25 cellular contexts compared by ENCODE assay signal in the genomic region with DNA sequence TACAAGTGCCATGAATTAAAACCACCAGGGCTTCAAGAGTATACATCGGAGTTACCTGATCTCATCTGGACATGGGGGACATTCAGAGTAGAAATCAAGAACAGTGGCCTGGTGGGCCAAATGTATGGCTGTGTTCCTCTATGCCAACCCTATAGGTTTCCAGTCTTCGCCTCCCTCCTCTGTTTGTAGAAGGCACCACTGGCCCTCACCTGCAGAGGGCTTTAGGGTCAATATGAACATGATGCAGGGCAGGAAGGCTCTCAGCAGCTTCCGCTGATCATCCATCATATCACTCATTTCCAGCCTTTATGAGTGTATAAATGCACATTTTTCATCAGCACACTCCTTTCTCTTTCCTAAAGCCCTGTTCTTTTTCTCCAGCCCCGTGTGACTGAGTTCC.
DNase-seq lines count a peak whose midpoint lies in the region; ATAC-seq, FAIRE-seq and TF ChIP-seq lines count a peak whose summit lies in the region.
"Had no signal": no experiment of that assay in that cellular context is flagged by ENCODE, and none has a peak within 500 bp of the region (broad histone marks: within the 10 kb centered on the region; RNA-seq: fewer than 3 reads in every experiment).

No MANE protein-coding gene starts in this region.

- ATAC-seq in HepG2 (peak; percentile 92), right lobe of liver (no peak), HG03135 (IDR thresholded peaks at IDR 0.05; ENCODE audit: unreplicated experiment) (no peak), HG03460 (IDR thresholded peaks at IDR 0.05; ENCODE audit: unreplicated experiment) (no peak)
- ATAC-seq: HCT116, K562 had no signal

- H3K27me3 ChIP-seq in HepG2 (ENCODE audit: control insufficient read depth in 1 of 2, insufficient read depth in 2 of 2, low read length in 2 of 2) (peaks cover 0 to 3% of the 10 kb centered on the region in 2 experiments; a peak in 1 of 5 replicates), right lobe of liver (no peaks in the 10 kb centered on the region), endodermal cell (ENCODE audit: control insufficient read depth, insufficient read depth, low read length, poor library complexity, severe bottlenecking) (no peaks in the 10 kb centered on the region)
- H3K27me3 ChIP-seq: BE2C had no signal

- POLR2A ChIA-PET in HepG2 (lab: Yijun Ruan, JAX) = no interaction called here

- intact Hi-C loops in HepG2 (cut with micrococcal nuclease; ENCODE audit: unreplicated experiment) = no loop called here
- intact Hi-C loops in right lobe of liver (cut with DNase I) = no loop called here

- no peaks in the 10 kb centered on the region for H3K79me2 ChIP-seq in HepG2 (ENCODE audit: insufficient read depth, low read length)

- no peak overlapping the region for H2AFZ ChIP-seq in HepG2 (ENCODE audit: low read length)
- H2AFZ ChIP-seq: PC-9 had no signal

- 26% methylated on average over 4 of the region's 4 CpGs for WGBS in HepG2 (ENCODE audit: low lambda C conversion rate)
- WGBS in right lobe of liver (ENCODE audit: insufficient coverage, low coverage, low lambda C conversion rate, missing lambda C conversion rate) = 46% methylated on average over 3 of the region's 4 CpGs
- 92 to 100% methylated on average over 3 to 4 of the region's 4 CpGs for WGBS in endodermal cell (ENCODE audit: insufficient coverage in 1 of 2, insufficient read length in 1 of 2), 2 experiments

- H3K4me2 ChIP-seq in HepG2 (ENCODE audit: low read depth, low read length) = no peak overlapping the region
- H3K4me2 ChIP-seq: PC-9 had no signal

- H3K9me3 ChIP-seq in HepG2 (ENCODE audit: low read length) = no peaks in the 10 kb centered on the region
- H3K9me3 ChIP-seq in right lobe of liver = no peaks in the 10 kb centered on the region
- peaks cover 7% of the 10 kb centered on the region for H3K9me3 ChIP-seq in endodermal cell (ENCODE audit: control insufficient read depth, low read length)
- H3K9me3 ChIP-seq: BE2C had no signal

- H3K27ac ChIP-seq in HepG2 (ENCODE audit: extremely low read length, insufficient read depth, low read length) = no peak overlapping the region
- no peak overlapping the region for H3K27ac ChIP-seq in right lobe of liver
- no peak overlapping the region for H3K27ac ChIP-seq in endodermal cell (ENCODE audit: low read depth, low read length)
- H3K27ac ChIP-seq: PC-9, SK-N-MC had no signal

- BruUV-seq in HepG2 (replicated peaks; lab: Mats Ljungman, UMichigan) = no TSS peak

- in situ Hi-C loops in HepG2 (cut with HindIII; ENCODE audit: extremely low pct_ligation_motif_present, low pct_unique_long_range_greater_than_20kb) = no loop called here

- TF ChIP-seq RAD21 in HepG2 (CRISPR knock-in tag; IDR thresholded peaks at IDR 0.05) = no peak

- peaks cover 2% of the 10 kb centered on the region for H3K9me3 Mint-ChIP-seq in endodermal cell

- no peak for TF ChIP-seq POLR2A in HepG2 (IDR thresholded peaks at IDR 0.05; ENCODE audit: insufficient read depth in 1 of 2, low read depth in 2 of 2, low read length in 2 of 2)
- no peak for TF ChIP-seq POLR2A in right lobe of liver (IDR thresholded peaks at IDR 0.05)

- no peaks in the 10 kb centered on the region for H3K27me3 Mint-ChIP-seq in endodermal cell (ENCODE audit: insufficient read depth)
- H3K27me3 Mint-ChIP-seq: CD4-positive, CD25-positive, alpha-beta regulatory T cell had no signal

- H3K36me3 Mint-ChIP-seq in endodermal cell (ENCODE audit: low read depth) = no peaks in the 10 kb centered on the region
- H3K36me3 Mint-ChIP-seq: CD4-positive, CD25-positive, alpha-beta regulatory T cell had no signal

- 0 out of 2 replicates have a peak, but pooled peaks have one; percentile 17 for TF ChIP-seq CTCF in HepG2 (CRISPR knock-in tag; IDR thresholded peaks at IDR 0.05)
- no peak for TF ChIP-seq CTCF in right lobe of liver (IDR thresholded peaks at IDR 0.05)
- TF ChIP-seq CTCF in endodermal cell (conservative IDR thresholded peaks at IDR 0.05) = peak; percentile 76

- TF ChIP-seq EP300 in HepG2 (IDR thresholded peaks at IDR 0.05; ENCODE audit: low read depth in 2 of 2, low read length in 2 of 2) (no peak), HepG2 (CRISPR knock-in tag; IDR thresholded peaks at IDR 0.05; ENCODE audit: borderline replicate concordance) (no peak)

- peak; percentile 4 for DNase-seq in HepG2 (ENCODE audit: low spot score)
- DNase-seq in right lobe of liver = no peak
- peak; percentile 7 for DNase-seq in HuH-7 (ENCODE audit: low spot score)
- peak; percentile 70 for DNase-seq in endodermal cell
- DNase-seq in midbrain (lab: John Stamatoyannopoulos, UW) = no peak
- no peak for DNase-seq in NCI-H1417 (lab: John Stamatoyannopoulos, UW)
- DNase-seq: BE2C; CD4-positive, CD25-positive, alpha-beta regulatory T cell; COR-L47; DMS 273 treated with DMSO at 0.1 percent for 48 hours; MM.1S; NCI-H1048; NCI-H1436; NCI-H1930; NCI-H446; NCI-H526; PC-9; RPMI8226; SHP77 had no signal

- H3K4me1 Mint-ChIP-seq in endodermal cell = no peaks in the 10 kb centered on the region
- H3K4me1 Mint-ChIP-seq: CD4-positive, CD25-positive, alpha-beta regulatory T cell had no signal

- FAIRE-seq in HepG2 (lab: Jason Lieb, UNC) = no peak
- FAIRE-seq: GM12891, K562 had no signal

- no peaks in the 10 kb centered on the region for H3K4me1 ChIP-seq in HepG2 (ENCODE audit: insufficient read depth, low read length)
- H3K4me1 ChIP-seq in right lobe of liver = no peaks in the 10 kb centered on the region
- no peaks in the 10 kb centered on the region for H3K4me1 ChIP-seq in endodermal cell (ENCODE audit: control insufficient read depth, insufficient read depth, low read length)
- H3K4me1 ChIP-seq: BE2C had no signal

- no peaks in the 10 kb centered on the region for H4K20me1 ChIP-seq in HepG2 (ENCODE audit: insufficient read depth, low read length)

- no peak overlapping the region for H3K4me3 Mint-ChIP-seq in endodermal cell
- H3K4me3 Mint-ChIP-seq: CD4-positive, CD25-positive, alpha-beta regulatory T cell had no signal

- H3K4me3 ChIP-seq in HepG2 (replicated peaks in 1 of 3; ENCODE audit: insufficient read depth in 1 of 3, low read depth in 2 of 3, low read length in 3 of 3) = no peak overlapping the region
- no peak overlapping the region for H3K4me3 ChIP-seq in right lobe of liver
- no peak overlapping the region for H3K4me3 ChIP-seq in endodermal cell (ENCODE audit: low read length)
- H3K4me3 ChIP-seq: K562, PC-9, SK-N-MC had no signal

- H3K9ac ChIP-seq in HepG2 (ENCODE audit: insufficient read depth, low read depth, low read length) (no peak overlapping the region), endodermal cell (ENCODE audit: extremely low read depth, low read length, poor library complexity, severe bottlenecking) (no peak overlapping the region)

- H3K36me3 ChIP-seq in HepG2 (replicated peaks in 1 of 2; ENCODE audit: control insufficient read depth in 1 of 2, insufficient read depth in 2 of 2, low read length in 2 of 2) (no peaks in the 10 kb centered on the region), right lobe of liver (no peaks in the 10 kb centered on the region), endodermal cell (ENCODE audit: control insufficient read depth, insufficient read depth, low read length) (no peaks in the 10 kb centered on the region)
- H3K36me3 ChIP-seq: BE2C had no signal

- CTCF ChIA-PET in HepG2 (lab: Yijun Ruan, JAX; ENCODE audit: low intra/inter-chr PET ratio, low total read pairs) = no interaction called here

- no peak overlapping the region for H3K27ac Mint-ChIP-seq in endodermal cell
- H3K27ac Mint-ChIP-seq: CD4-positive, CD25-positive, alpha-beta regulatory T cell had no signal

TF ChIP-seq in HepG2, 621 proteins besides CTCF, POLR2A, EP300 and RAD21:
- TF ChIP-seq YEATS2 (CRISPR knock-in tag; IDR thresholded peaks at IDR 0.05; ENCODE audit: borderline replicate concordance) (no peak), CEBPB (IDR thresholded peaks at IDR 0.05; ENCODE audit: borderline replicate concordance, low read depth, low read length) (no peak), FOXA1 (IDR thresholded peaks at IDR 0.05) (no peak), FOXA1 (CRISPR knock-in tag; IDR thresholded peaks at IDR 0.05) (peak; percentile 78)
TF ChIP-seq in HepG2: peak in this region for 1.

Comparison
In these comparisons a context has a peak if more than half of its experiments do, and no peak if none do; other contexts are left out.
1. DNase-seq: peak in HepG2 (single experiment), HuH-7 (single experiment) and endodermal cell (single experiment); none in right lobe of liver (0 of 3), midbrain (single experiment) and NCI-H1417 (0 of 3).
2. CTCF ChIP-seq: peak in HepG2 (single experiment) and endodermal cell (single experiment); none in right lobe of liver (0 of 4).